Comparison of ENCODE assay signal across 9 cellular contexts in genomic region chr12:7460375-7461259, GRCh38. TPM values are rescaled to one million over a fixed set of nuclear protein-coding genes. Genes with fewer than 3 reads are reported as not detected.
DNase-seq lines count a peak whose midpoint lies in the region; ATAC-seq and TF ChIP-seq lines count a peak whose summit lies in the region.
"Had no signal": no experiment of that assay in that cellular context is flagged by ENCODE, and none has a peak within 500 bp of the region (broad histone marks: within the 10 kb centered on the region; RNA-seq: fewer than 3 reads in every experiment).

No MANE protein-coding gene starts in this region.

- no peak overlapping the region for H4K5ac ChIP-seq in IMR-90 (ENCODE audit: low read depth, low read length)

- H3K18ac ChIP-seq in IMR-90 (ENCODE audit: low read depth, low read length) = no peak overlapping the region

- H3K9me1 ChIP-seq in IMR-90 (ENCODE audit: insufficient read depth, low read length) = no peaks in the 10 kb centered on the region

- no peak overlapping the region for H2BK120ac ChIP-seq in IMR-90 (ENCODE audit: low read depth, low read length)

- no peak overlapping the region for H3K27ac ChIP-seq in IMR-90 (ENCODE audit: insufficient read depth, low read length)
- H3K27ac ChIP-seq in right atrium auricular region = no peak overlapping the region
- H3K27ac ChIP-seq: epithelial cell of prostate had no signal

- H3K36me3 Mint-ChIP-seq in activated naive CD8-positive, alpha-beta T cell treated with anti-CD3 and anti-CD28 coated beads, Interleukin-2, amount 50 U/mL, for 24 hours (ENCODE audit: low read depth) = no peaks in the 10 kb centered on the region

- dilution Hi-C loops in IMR-90 (cut with HindIII; ENCODE audit: low sequenced_read_pairs, unreplicated experiment) = no loop called here

- H3K4me1 ChIP-seq in IMR-90 (ENCODE audit: control insufficient read depth, insufficient read depth, low read length) (no peaks in the 10 kb centered on the region), right atrium auricular region (no peaks in the 10 kb centered on the region)

- H3K14ac ChIP-seq in IMR-90 (replicated peaks; ENCODE audit: low read depth, low read length) = no peak overlapping the region

- peak; percentile 38; the same call in 1 of the 2 replicates for TF ChIP-seq POLR2A in IMR-90 (IDR thresholded peaks at IDR 0.05; ENCODE audit: low read depth, low read length)

- H3K9me3 ChIP-seq in IMR-90 (ENCODE audit: control insufficient read depth, insufficient read depth, low read length) (no peaks in the 10 kb centered on the region), right atrium auricular region (peaks cover 0 to 1% of the 10 kb centered on the region in 2 donors)

- H3K36me3 ChIP-seq in IMR-90 (ENCODE audit: control insufficient read depth, insufficient read depth, low read length) = no peaks in the 10 kb centered on the region
- H3K36me3 ChIP-seq in right atrium auricular region = no peaks in the 10 kb centered on the region

- H3K27ac Mint-ChIP-seq in activated naive CD8-positive, alpha-beta T cell treated with anti-CD3 and anti-CD28 coated beads, Interleukin-2, amount 50 U/mL, for 24 hours = no peak overlapping the region

- no peak overlapping the region for H4K91ac ChIP-seq in IMR-90 (ENCODE audit: insufficient read depth, low read depth, low read length)

- no peak overlapping the region for H4K8ac ChIP-seq in IMR-90 (ENCODE audit: low read depth in 2 of 2, low read length in 2 of 2)

- no peak overlapping the region for H3K4me3 Mint-ChIP-seq in activated naive CD8-positive, alpha-beta T cell treated with anti-CD3 and anti-CD28 coated beads, Interleukin-2, amount 50 U/mL, for 24 hours

- H3K56ac ChIP-seq in IMR-90 (ENCODE audit: extremely low read depth, insufficient read depth, low read length) = no peak overlapping the region

- no peak overlapping the region for H2BK15ac ChIP-seq in IMR-90 (ENCODE audit: low read depth, low read length)

- H3K23ac ChIP-seq in IMR-90 (ENCODE audit: low read depth, low read length) = no peak overlapping the region

- no peak overlapping the region for H2BK20ac ChIP-seq in IMR-90 (ENCODE audit: low read depth, low read length)

- POLR2A ChIA-PET in IMR-90 (lab: Charles Lee; ENCODE audit: unreplicated experiment) = no interaction called here

- peaks cover 1% of the 10 kb centered on the region for H3K27me3 Mint-ChIP-seq in activated naive CD8-positive, alpha-beta T cell treated with anti-CD3 and anti-CD28 coated beads, Interleukin-2, amount 50 U/mL, for 24 hours

- peak; percentile 91 for TF ChIP-seq RAD21 in IMR-90 (IDR thresholded peaks at IDR 0.05; ENCODE audit: low read length)

- no peak overlapping the region for H2AFZ ChIP-seq in IMR-90 (replicated peaks; ENCODE audit: low read length, poor library complexity)

- CTCF ChIA-PET in IMR-90 (lab: Yijun Ruan, JAX) = interaction anchor here (0.6 to 1.6 kb wide), 4 partner anchors 27 to 254 kb away, joined by 3 read pairs; no protein-coding TSS in a partner anchor

- in situ Hi-C loops in IMR-90 (cut with MboI; ENCODE audit: low sequenced_read_pairs) = loop anchor here (5.0 kb wide), 1 partner anchor 238 kb away; no protein-coding TSS in a partner anchor
- in situ Hi-C loops in SK-MEL-5 (cut with HindIII; ENCODE audit: low pct_unique_long_range_greater_than_20kb, low sequenced_read_pairs) = no loop called here

- no peaks in the 10 kb centered on the region for H4K20me1 ChIP-seq in IMR-90 (ENCODE audit: insufficient read depth, low read length)

- peak; percentile 92 for TF ChIP-seq CTCF in IMR-90 (conservative IDR thresholded peaks at IDR 0.05; ENCODE audit: low read depth, low read length)
- peak; percentile 56 to 65 for TF ChIP-seq CTCF in right atrium auricular region (IDR thresholded peaks at IDR 0.05)

- intact Hi-C loops in IMR-90 (cut with micrococcal nuclease) (loop anchor here (1.0 to 5.0 kb wide), 3 partner anchors 88 to 241 kb away; no protein-coding TSS in a partner anchor), sciatic nerve (cut with DNase I) (no loop called here)

- WGBS in IMR-90 (ENCODE audit: extremely low coverage in 2 of 2, insufficient read length in 1 of 2), 2 experiments = 18% methylated on average over 3 of the region's 7 CpGs; no CpG with 5 or more reads in 1 of the 2 experiments

- H3K4me1 Mint-ChIP-seq in activated naive CD8-positive, alpha-beta T cell treated with anti-CD3 and anti-CD28 coated beads, Interleukin-2, amount 50 U/mL, for 24 hours = no peaks in the 10 kb centered on the region

- no peaks in the 10 kb centered on the region for H3K9me3 Mint-ChIP-seq in activated naive CD8-positive, alpha-beta T cell treated with anti-CD3 and anti-CD28 coated beads, Interleukin-2, amount 50 U/mL, for 24 hours

- H3K4me2 ChIP-seq in IMR-90 (ENCODE audit: low read depth, low read length) = no peak overlapping the region

- no peak overlapping the region for H2BK5ac ChIP-seq in IMR-90 (ENCODE audit: low read depth, low read length, poor library complexity, severe bottlenecking)

- no peak overlapping the region for H2AK5ac ChIP-seq in IMR-90 (ENCODE audit: low read depth, low read length)

- no peaks in the 10 kb centered on the region for H3K79me1 ChIP-seq in IMR-90 (ENCODE audit: low read depth in 1 of 2, low read length in 2 of 2)

- ATAC-seq in IMR-90 (ENCODE audit: low read depth) (peak; percentile 94), sciatic nerve (peak; percentile 81), GM21526 (IDR thresholded peaks at IDR 0.05; ENCODE audit: low FRiP score, unreplicated experiment) (no peak)
- ATAC-seq in activated naive CD8-positive, alpha-beta T cell treated with anti-CD3 and anti-CD28 coated beads, Interleukin-2, amount 50 U/mL, for 24 hours = peak; percentile 72

- no TSS peak for BruUV-seq in IMR-90 (replicated peaks; lab: Mats Ljungman, UMichigan)

- H3K27me3 ChIP-seq in IMR-90 (ENCODE audit: control insufficient read depth, insufficient read depth, low read length) (no peaks in the 10 kb centered on the region), right atrium auricular region (no peaks in the 10 kb centered on the region)

- no peak overlapping the region for H3K9ac ChIP-seq in IMR-90 (ENCODE audit: low read depth, low read length)

- no peak overlapping the region for H2AK9ac ChIP-seq in IMR-90 (replicated peaks; ENCODE audit: low read depth, low read length, poor library complexity)

- no peak overlapping the region for H3K4me3 ChIP-seq in IMR-90 (ENCODE audit: insufficient read depth, low read depth, low read length)
- H3K4me3 ChIP-seq in right atrium auricular region = no peak overlapping the region

- no peak overlapping the region for H3K4ac ChIP-seq in IMR-90 (ENCODE audit: low read depth, low read length)

- DNase-seq in NCI-H1436 (lab: John Stamatoyannopoulos, UW) (peak; percentile 26), NCI-H1436 treated with DMSO at 0.1 percent for 48 hours (lab: John Stamatoyannopoulos, UW) (no peak), IMR-90 (peak; percentile 51), SK-MEL-5 (ENCODE audit: low read depth, low spot score) (peak; percentile 65), right atrium auricular region (ENCODE audit: low spot score) (no peak), sciatic nerve (ENCODE audit: low spot score) (no peak)
- peak; percentile 38 for DNase-seq in activated naive CD8-positive, alpha-beta T cell treated with anti-CD3 and anti-CD28 coated beads, Interleukin-2, amount 50 U/mL, for 24 hours

TF ChIP-seq in IMR-90, 13 proteins besides CTCF, POLR2A, EP300 and RAD21:
- TF ChIP-seq MAFK (IDR thresholded peaks at IDR 0.05; ENCODE audit: low read depth, low read length) = peak; percentile 75
- TF ChIP-seq USF2 (IDR thresholded peaks at IDR 0.05; ENCODE audit: low read depth, low read length) = no peak
- TF ChIP-seq BHLHE40 (IDR thresholded peaks at IDR 0.05; ENCODE audit: low read depth, low read length) = no peak
- no peak for TF ChIP-seq NFE2L2 (IDR thresholded peaks at IDR 0.05; ENCODE audit: low read depth, low read length)
- peak; percentile 94 for TF ChIP-seq SMC3 (IDR thresholded peaks at IDR 0.05; ENCODE audit: low read depth, low read length)
- TF ChIP-seq FOS (IDR thresholded peaks at IDR 0.05; ENCODE audit: low read depth, low read length) = no peak

RNA-seq across cellular contexts. Expression of gene CD163L1, which starts 16.7 kb away (rescaled TPM):
- total RNA-seq in IMR-90 (2012; rRNA removed) (1.4 and 1.6 TPM in 2 replicates), right atrium auricular region (under 1 TPM; 0.24 to 0.37 TPM), sciatic nerve (12.0 TPM)
- polyA plus RNA-seq in IMR-90 (2012; rRNA removed) = 0.50 and 0.53 TPM in 2 replicates
- 0.21 and 0.96 TPM in 2 replicates for polyA plus RNA-seq in IMR-90 (2012; cell fraction: cytosol; rRNA removed)
- 0.22 and 0.73 TPM in 2 replicates for polyA plus RNA-seq in IMR-90 (2012; cell fraction: nucleus; rRNA removed; ENCODE audit: low replicate concordance)
- total RNA-seq in SK-MEL-5 (2014; rRNA removed; shearing (Covaris generic)) = not detected in 2 replicates
- 0.05 TPM in 1 of 2 replicates, not detected in the other for polyA plus RNA-seq in SK-MEL-5 (2015; cell fraction: cytosol; rRNA removed)
- not detected in 2 replicates for polyA plus RNA-seq in SK-MEL-5 (2015; cell fraction: nucleus; rRNA removed)

RNA-seq across cellular contexts. Expression of gene CD163, which starts 43.0 kb away (rescaled TPM):
- total RNA-seq in IMR-90 (2012; rRNA removed) = not detected in 2 replicates
- not detected in 2 replicates for polyA plus RNA-seq in IMR-90 (2012; rRNA removed)
- polyA plus RNA-seq in IMR-90 (2012; cell fraction: cytosol; rRNA removed) = not detected in 2 replicates
- not detected in 2 replicates for polyA plus RNA-seq in IMR-90 (2012; cell fraction: nucleus; rRNA removed; ENCODE audit: low replicate concordance)
- not detected in 2 replicates for total RNA-seq in SK-MEL-5 (2014; rRNA removed; shearing (Covaris generic))
- polyA plus RNA-seq in SK-MEL-5 (2015; cell fraction: cytosol; rRNA removed) = not detected in 2 replicates
- polyA plus RNA-seq in SK-MEL-5 (2015; cell fraction: nucleus; rRNA removed) = 0.09 TPM in 1 of 2 replicates, not detected in the other
- total RNA-seq in right atrium auricular region = 100 to 1,000 TPM in 1 of 2 donors, 10 to 100 TPM in 1; 43.3 to 165 TPM
- 91.9 TPM for total RNA-seq in sciatic nerve

Comparison
In these comparisons a context has a peak if more than half of its experiments do, and no peak if none do; other contexts are left out.
1. DNase-seq: peak in NCI-H1436 (single experiment), IMR-90 (single experiment), SK-MEL-5 (single experiment) and activated naive CD8-positive, alpha-beta T cell treated with anti-CD3 and anti-CD28 coated beads, Interleukin-2, amount 50 U/mL, for 24 hours (single experiment); none in NCI-H1436 treated with DMSO at 0.1 percent for 48 hours (single experiment), right atrium auricular region (single experiment) and sciatic nerve (single experiment).
2. RNA of gene CD163, which starts 43.0 kb away (total RNA-seq): 43.3 to 165 TPM in right atrium auricular region and 91.9 TPM in sciatic nerve (single experiment); not detected in IMR-90 and not detected in SK-MEL-5; every median in the first group is over 10 times any median in the second.